8 cellular contexts compared by ENCODE assay signal in the genomic region with DNA sequence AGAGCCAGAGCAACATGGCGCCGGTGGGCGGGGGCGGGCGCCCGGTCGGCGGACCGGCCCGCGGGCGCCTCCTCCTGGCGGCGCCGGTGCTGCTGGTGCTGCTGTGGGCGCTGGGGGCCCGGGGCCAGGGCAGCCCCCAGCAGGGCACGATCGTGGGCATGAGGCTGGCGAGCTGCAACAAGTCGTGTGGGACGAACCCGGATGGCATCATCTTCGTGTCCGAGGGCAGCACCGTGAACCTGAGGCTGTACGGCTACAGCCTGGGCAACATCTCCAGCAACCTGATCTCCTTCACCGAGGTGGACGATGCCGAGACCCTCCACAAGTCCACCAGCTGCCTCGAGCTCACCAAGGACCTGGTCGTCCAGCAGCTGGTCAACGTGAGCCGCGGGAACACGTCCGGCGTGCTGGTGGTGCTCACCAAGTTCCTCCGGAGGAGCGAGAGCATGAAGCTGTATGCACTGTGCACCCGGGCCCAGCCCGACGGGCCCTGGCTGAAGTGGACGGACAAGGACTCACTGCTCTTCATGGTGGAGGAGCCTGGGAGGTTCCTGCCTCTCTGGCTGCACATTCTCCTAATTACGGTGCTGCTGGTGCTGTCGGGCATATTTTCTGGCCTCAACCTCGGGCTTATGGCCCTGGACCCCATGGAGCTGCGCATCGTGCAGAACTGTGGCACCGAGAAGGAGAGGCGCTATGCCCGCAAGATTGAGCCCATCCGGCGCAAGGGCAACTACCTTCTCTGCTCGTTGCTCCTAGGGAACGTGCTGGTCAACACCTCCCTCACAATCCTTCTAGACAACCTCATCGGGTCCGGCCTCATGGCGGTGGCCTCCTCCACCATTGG. TPM values are rescaled to one million over a fixed set of nuclear protein-coding genes. Genes with fewer than 3 reads are reported as not detected.
DNase-seq lines count a peak whose midpoint lies in the region; ATAC-seq, FAIRE-seq and TF ChIP-seq lines count a peak whose summit lies in the region.

No MANE protein-coding gene starts in this region.

- no peak for TF ChIP-seq EP300 in SK-N-SH (IDR thresholded peaks at IDR 0.05; ENCODE audit: borderline replicate concordance in 1 of 2, low read depth in 1 of 2, low read length in 1 of 2)

- peak overlapping the region; percentile 65 to 82 for H3K27ac Mint-ChIP-seq in natural killer cell

- FAIRE-seq in endothelial cell of umbilical vein (lab: Jason Lieb, UNC) = peak; percentile 61

- dilution Hi-C loops in endothelial cell of umbilical vein (cut with MboI; ENCODE audit: extremely low pct_ligation_motif_present, low sequenced_read_pairs) = no loop called here

- H3K9me3 ChIP-seq in SK-N-SH (no peaks in the 10 kb centered on the region), endothelial cell of umbilical vein (replicated peaks; ENCODE audit: control insufficient read depth, insufficient read depth, low read length) (no peaks in the 10 kb centered on the region)

- H3K9me1 ChIP-seq in endothelial cell of umbilical vein (replicated peaks; ENCODE audit: control insufficient read depth, extremely low read depth, insufficient read depth, low read length) = no peaks in the 10 kb centered on the region

- CTCF ChIA-PET in SK-N-SH (lab: Yijun Ruan, JAX) = interaction anchor here (0.6 to 6.8 kb wide), 19 partner anchors 9 to 351 kb away, joined by 3 to 58 read pairs (median 4); partner anchors contain the start of genes CNNM3, KANSL3 and LMAN2L
- CTCF ChIA-PET in endothelial cell of umbilical vein (lab: Charles Lee) = interaction anchor here (0.7 to 2.2 kb wide), 17 partner anchors 12 to 233 kb away, joined by 3 to 7 read pairs (median 3); no protein-coding TSS in a partner anchor

- H3F3A ChIP-seq in SK-N-SH (replicated peaks; ENCODE audit: insufficient read depth) = peaks cover 3% of the 10 kb centered on the region

- TF ChIP-seq CTCF in SK-N-SH (IDR thresholded peaks at IDR 0.05) (peak; percentile 62), endothelial cell of umbilical vein (IDR thresholded peaks at IDR 0.05; ENCODE audit: extremely low read depth in 1 of 2, insufficient read depth in 1 of 2, low read depth in 1 of 2, low read length in 2 of 2) (peak; percentile 54 to 70), natural killer cell (IDR thresholded peaks at IDR 0.05) (peak; percentile 74)

- H3K4me3 ChIP-seq in SK-N-SH (ENCODE audit: low read depth in 2 of 2, low read length in 1 of 2) = peak overlapping the region; percentile 61 to 74
- H3K4me3 ChIP-seq in endothelial cell of umbilical vein (replicated peaks in 1 of 3; ENCODE audit: insufficient read depth in 1 of 3, low read depth in 1 of 3, low read length in 3 of 3) = peak overlapping the region in 2 of 3 experiments; percentile 25 to 31

- H3K4me3 Mint-ChIP-seq in natural killer cell = peak overlapping the region; percentile 84

- POLR2A ChIA-PET in SK-N-SH (lab: Yijun Ruan, JAX) = interaction anchor here (1.0 to 2.0 kb wide), 4 partner anchors 12 to 123 kb away, joined by 3 to 6 read pairs (median 4); partner anchors contain the start of genes ANKRD39 and KANSL3
- POLR2A ChIA-PET in endothelial cell of umbilical vein (lab: Charles Lee) = interaction anchor here (0.6 to 0.9 kb wide), 2 partner anchors 24 to 774 kb away, joined by 3 to 7 read pairs; no protein-coding TSS in a partner anchor

- no peaks in the 10 kb centered on the region for H3K27me3 ChIP-seq in SK-N-SH (ENCODE audit: insufficient read depth)
- no peaks in the 10 kb centered on the region for H3K27me3 ChIP-seq in endothelial cell of umbilical vein (ENCODE audit: control insufficient read depth in 2 of 2, insufficient read depth in 2 of 2, low read length in 2 of 2)

- DNase-seq in activated CD4-positive, alpha-beta T cell treated with anti-CD3 and anti-CD28 coated beads, Interleukin-2, amount 50 U/mL, for 4 hours = peak; percentile 56 to 63
- DNase-seq in activated CD4-positive, alpha-beta T cell treated with anti-CD3 and anti-CD28 coated beads for 4 hours = no peak
- DNase-seq in SK-N-SH (no peak), endothelial cell of umbilical vein (ENCODE audit: low read depth, low spot score) (peak; percentile 54), natural killer cell (no peak), iPS-NIHi11 (ENCODE audit: low spot score) (no peak), HPDE6-E6E7 (ENCODE audit: extremely low spot score) (no peak)

- peaks cover 7% of the 10 kb centered on the region; the same call in 1 of the 2 replicates for H3K79me2 ChIP-seq in SK-N-SH (ENCODE audit: insufficient read depth)
- no peaks in the 10 kb centered on the region for H3K79me2 ChIP-seq in endothelial cell of umbilical vein (ENCODE audit: control insufficient read depth, insufficient read depth, low read length)

- peak overlapping the region; percentile 60 for H3K9ac ChIP-seq in SK-N-SH
- peak overlapping the region; percentile 2 for H3K9ac ChIP-seq in endothelial cell of umbilical vein (replicated peaks; ENCODE audit: extremely low read depth, insufficient read depth, low read length)

- intact Hi-C loops in endothelial cell of umbilical vein (cut with micrococcal nuclease) (loop anchor here (1.0 to 5.0 kb wide), 7 partner anchors 21 to 224 kb away; partner anchors contain the start of genes ANKRD39, ARID5A, CNNM3 and LMAN2L), natural killer cell (cut with micrococcal nuclease) (loop anchor here (1.0 to 5.0 kb wide), 4 partner anchors 21 to 144 kb away; partner anchors contain the start of genes KANSL3 and LMAN2L)

- H3K4me2 ChIP-seq in SK-N-SH (peak overlapping the region; percentile 96), endothelial cell of umbilical vein (ENCODE audit: insufficient read depth, low read length) (peak overlapping the region; percentile 9)

- no peaks in the 10 kb centered on the region for H3K27me3 Mint-ChIP-seq in natural killer cell (ENCODE audit: low read depth in 2 of 2)

- no TSS peak for BruUV-seq in endothelial cell of umbilical vein (replicated peaks; lab: Mats Ljungman, UMichigan)

- ATAC-seq in HG02870 (IDR thresholded peaks at IDR 0.05; ENCODE audit: unreplicated experiment) (peak; percentile 6), natural killer cell (peak; percentile 79 to 88 (median 81))

- H3K9me2 ChIP-seq in SK-N-SH = no peaks in the 10 kb centered on the region

- H2AFZ ChIP-seq in SK-N-SH (ENCODE audit: low read depth) = peak overlapping the region; percentile 87
- peak overlapping the region; percentile 49 for H2AFZ ChIP-seq in endothelial cell of umbilical vein (ENCODE audit: low read depth, low read length)

- H3K36me3 Mint-ChIP-seq in natural killer cell = no peaks in the 10 kb centered on the region

- no peak for TF ChIP-seq RAD21 in SK-N-SH (IDR thresholded peaks at IDR 0.05; ENCODE audit: low read length)

- H3K4me1 ChIP-seq in SK-N-SH (ENCODE audit: control insufficient read depth in 1 of 2, insufficient read depth in 2 of 2, low read depth in 1 of 2, low read length in 1 of 2) (peaks cover 16 to 38% of the 10 kb centered on the region in 2 experiments; a peak in 2 of 4 replicates), endothelial cell of umbilical vein (ENCODE audit: control insufficient read depth, extremely low read depth, insufficient read depth, low read length) (peaks cover 16% of the 10 kb centered on the region)

- H3K36me3 ChIP-seq in SK-N-SH (replicated peaks in 1 of 2; ENCODE audit: control insufficient read depth in 1 of 2, insufficient read depth in 2 of 2, low read length in 1 of 2) (no peaks in the 10 kb centered on the region), endothelial cell of umbilical vein (ENCODE audit: control insufficient read depth in 2 of 2, extremely low read depth in 1 of 2, insufficient read depth in 2 of 2, low read length in 2 of 2) (no peaks in the 10 kb centered on the region)

- peaks cover 46 to 51% of the 10 kb centered on the region in 2 donors for H3K4me1 Mint-ChIP-seq in natural killer cell

- WGBS in SK-N-SH (ENCODE audit: low lambda C conversion rate) = 72% methylated on average over 19 of the region's 59 CpGs

- no peaks in the 10 kb centered on the region for H3K9me3 Mint-ChIP-seq in natural killer cell

- H4K20me1 ChIP-seq in SK-N-SH (ENCODE audit: insufficient read depth) (no peaks in the 10 kb centered on the region), endothelial cell of umbilical vein (replicated peaks; ENCODE audit: control insufficient read depth, extremely low read depth, insufficient read depth, low read length) (no peaks in the 10 kb centered on the region)

- peak overlapping the region in 1 of 2 experiments; percentile 75; a peak in 3 of 4 replicates for H3K27ac ChIP-seq in SK-N-SH (ENCODE audit: low read depth in 2 of 2, low read length in 1 of 2)
- no peak overlapping the region for H3K27ac ChIP-seq in endothelial cell of umbilical vein (ENCODE audit: insufficient read depth, low read depth, low read length)

- no peak for TF ChIP-seq POLR2A in endothelial cell of umbilical vein (IDR thresholded peaks at IDR 0.05; ENCODE audit: low read depth, low read length)

RNA-seq across cellular contexts. Expression of gene CNNM4, which starts 0.5 kb away (rescaled TPM):
- polyA plus RNA-seq in SK-N-SH (2012; rRNA removed) = 5.5 TPM in 2 replicates
- 2.9 and 3.9 TPM in 2 replicates for polyA plus RNA-seq in SK-N-SH (2012; cell fraction: cytosol; rRNA removed)
- polyA plus RNA-seq in SK-N-SH (2012; cell fraction: nucleus; rRNA removed) = 5.9 and 6.8 TPM in 2 replicates
- total RNA-seq in endothelial cell of umbilical vein = 5.3 TPM in 2 replicates
- polyA plus RNA-seq in endothelial cell of umbilical vein = 4.7 and 5.3 TPM in 2 replicates
- 4.5 TPM in 2 replicates for polyA plus RNA-seq in endothelial cell of umbilical vein (2011; cell fraction: cytosol; rRNA removed)
- polyA plus RNA-seq in endothelial cell of umbilical vein (2011; cell fraction: nucleus; rRNA removed) = 4.2 and 5.5 TPM in 2 replicates
- polyA plus RNA-seq in endothelial cell of umbilical vein (2012) = 5.5 and 5.7 TPM in 2 replicates
- polyA minus RNA-seq in endothelial cell of umbilical vein = 8.7 TPM in 2 replicates
- polyA minus RNA-seq in endothelial cell of umbilical vein (2011; cell fraction: cytosol; rRNA and poly(A)+ RNA removed) = 8.8 TPM
- 3.9 and 4.1 TPM in 2 replicates for polyA minus RNA-seq in endothelial cell of umbilical vein (2011; cell fraction: nucleus; rRNA and poly(A)+ RNA removed)
- total RNA-seq in natural killer cell = 10 to 100 TPM in 2 of 3 donors, 1 to 10 TPM in 1; 9.9 to 12.1 (median 10.7) TPM

RNA-seq across cellular contexts. Expression of gene LMAN2L, which starts 21.3 kb away (rescaled TPM):
- polyA plus RNA-seq in SK-N-SH (2012; rRNA removed) (17.7 and 21.9 TPM in 2 replicates), endothelial cell of umbilical vein (20.5 and 21.2 TPM in 2 replicates)
- 15.2 and 18.0 TPM in 2 replicates for polyA plus RNA-seq in SK-N-SH (2012; cell fraction: cytosol; rRNA removed)
- polyA plus RNA-seq in SK-N-SH (2012; cell fraction: nucleus; rRNA removed) = 10.8 and 21.8 TPM in 2 replicates
- total RNA-seq in endothelial cell of umbilical vein (15.4 and 18.2 TPM in 2 replicates), natural killer cell (1 to 10 TPM; 4.0 to 7.9 (median 5.9) TPM)
- 21.9 and 22.6 TPM in 2 replicates for polyA plus RNA-seq in endothelial cell of umbilical vein (2011; cell fraction: cytosol; rRNA removed)
- 18.7 and 21.2 TPM in 2 replicates for polyA plus RNA-seq in endothelial cell of umbilical vein (2011; cell fraction: nucleus; rRNA removed)
- 17.8 and 21.8 TPM in 2 replicates for polyA plus RNA-seq in endothelial cell of umbilical vein (2012)
- 25.5 and 27.1 TPM in 2 replicates for polyA minus RNA-seq in endothelial cell of umbilical vein
- polyA minus RNA-seq in endothelial cell of umbilical vein (2011; cell fraction: cytosol; rRNA and poly(A)+ RNA removed) = 8.6 TPM
- 7.9 and 9.8 TPM in 2 replicates for polyA minus RNA-seq in endothelial cell of umbilical vein (2011; cell fraction: nucleus; rRNA and poly(A)+ RNA removed)

RNA-seq across cellular contexts. Expression of gene CNNM3, which starts 54.9 kb away (rescaled TPM):
- 9.3 and 14.7 TPM in 2 replicates for polyA plus RNA-seq in SK-N-SH (2012; rRNA removed)
- polyA plus RNA-seq in SK-N-SH (2012; cell fraction: cytosol; rRNA removed) = 5.6 and 7.1 TPM in 2 replicates
- 15.2 and 18.5 TPM in 2 replicates for polyA plus RNA-seq in SK-N-SH (2012; cell fraction: nucleus; rRNA removed)
- total RNA-seq in endothelial cell of umbilical vein = 13.0 and 13.5 TPM in 2 replicates
- 14.9 and 16.4 TPM in 2 replicates for polyA plus RNA-seq in endothelial cell of umbilical vein
- polyA plus RNA-seq in endothelial cell of umbilical vein (2011; cell fraction: cytosol; rRNA removed) = 9.6 and 10.1 TPM in 2 replicates
- 14.8 and 18.5 TPM in 2 replicates for polyA plus RNA-seq in endothelial cell of umbilical vein (2011; cell fraction: nucleus; rRNA removed)
- 10.2 and 10.6 TPM in 2 replicates for polyA plus RNA-seq in endothelial cell of umbilical vein (2012)
- polyA minus RNA-seq in endothelial cell of umbilical vein = 19.8 and 22.5 TPM in 2 replicates
- polyA minus RNA-seq in endothelial cell of umbilical vein (2011; cell fraction: cytosol; rRNA and poly(A)+ RNA removed) = 23.6 TPM
- polyA minus RNA-seq in endothelial cell of umbilical vein (2011; cell fraction: nucleus; rRNA and poly(A)+ RNA removed) = 9.0 and 10.0 TPM in 2 replicates
- 10 to 100 TPM; 33.8 to 55.2 (median 45.6) TPM for total RNA-seq in natural killer cell

Comparison
In these comparisons a context has a peak if more than half of its experiments do, and no peak if none do; other contexts are left out.
1. DNase-seq: peak in activated CD4-positive, alpha-beta T cell treated with anti-CD3 and anti-CD28 coated beads, Interleukin-2, amount 50 U/mL, for 4 hours (2 of 2) and endothelial cell of umbilical vein (single experiment); none in activated CD4-positive, alpha-beta T cell treated with anti-CD3 and anti-CD28 coated beads for 4 hours (0 of 2), SK-N-SH (single experiment), natural killer cell (single experiment), iPS-NIHi11 (single experiment) and HPDE6-E6E7 (single experiment).
2. Peak in every context shown above with its lines, with median percentiles within 50 percentile points of each other: CTCF ChIP-seq.